1 cellular context compared by ENCODE assay signal in genomic region chr10:63707254-63707910, GRCh38.
TF ChIP-seq lines count a peak whose summit lies in the region.

No MANE protein-coding gene starts in this region.

TF ChIP-seq in K562, 482 proteins besides CTCF, POLR2A, EP300 and RAD21 (continued from another document and continues in another):
- TF ChIP-seq CREB5 (CRISPR knock-in tag; IDR thresholded peaks at IDR 0.05) (no peak), ZNF23 (CRISPR knock-in tag; IDR thresholded peaks at IDR 0.05) (no peak), ZNF140 (CRISPR knock-in tag; IDR thresholded peaks at IDR 0.05) (no peak), ZC3H4 (CRISPR knock-in tag; IDR thresholded peaks at IDR 0.05; ENCODE audit: borderline replicate concordance) (no peak), SRSF3 (IDR thresholded peaks at IDR 0.05; ENCODE audit: insufficient read depth, low read length) (no peak), NFIX (CRISPR knock-in tag; IDR thresholded peaks at IDR 0.05; ENCODE audit: low read depth) (no peak), PHF20 (IDR thresholded peaks at IDR 0.05; ENCODE audit: partially characterized antibody) (no peak), POLR3A (IDR thresholded peaks at IDR 0.05; ENCODE audit: borderline replicate concordance, extremely low read depth, insufficient read depth, insufficient read length) (no peak), SIRT6 (IDR thresholded peaks at IDR 0.05; ENCODE audit: low read depth, low read length) (no peak), ZNF707 (CRISPR knock-in tag; conservative IDR thresholded peaks at IDR 0.05) (no peak), ZNF280A (IDR thresholded peaks at IDR 0.05; ENCODE audit: low read depth, partially characterized antibody) (no peak), CXXC5 (CRISPR knock-in tag; IDR thresholded peaks at IDR 0.05) (no peak), BDP1 (IDR thresholded peaks at IDR 0.05; ENCODE audit: insufficient read depth, insufficient read length) (no peak), ZNF695 (CRISPR knock-in tag; IDR thresholded peaks at IDR 0.05) (no peak), BCOR (IDR thresholded peaks at IDR 0.05) (no peak), ZNF764 (CRISPR knock-in tag; IDR thresholded peaks at IDR 0.05; ENCODE audit: low read depth) (no peak), E2F3 (CRISPR knock-in tag; IDR thresholded peaks at IDR 0.05) (no peak), HMG20B (CRISPR knock-in tag; IDR thresholded peaks at IDR 0.05) (no peak), STAT5A (IDR thresholded peaks at IDR 0.05; ENCODE audit: borderline replicate concordance, low read length) (no peak), ZFP36 (IDR thresholded peaks at IDR 0.05; ENCODE audit: low read depth, low read length, partially characterized antibody) (no peak), TCFL5 (CRISPR knock-in tag; conservative IDR thresholded peaks at IDR 0.05) (no peak), FOXO4 (CRISPR knock-in tag; IDR thresholded peaks at IDR 0.05) (no peak), MTA3 (IDR thresholded peaks at IDR 0.05; ENCODE audit: borderline replicate concordance) (no peak), ARHGAP35 (IDR thresholded peaks at IDR 0.05; ENCODE audit: partially characterized antibody) (no peak), RBM22 (IDR thresholded peaks at IDR 0.05; ENCODE audit: low read depth, low read length, poor library complexity, severe bottlenecking) (no peak), SMAD2 (IDR thresholded peaks at IDR 0.05; ENCODE audit: low read depth, low read length) (no peak), SPI1 (IDR thresholded peaks at IDR 0.05; ENCODE audit: borderline replicate concordance, low read depth, low read length) (no peak), ADNP (tag; IDR thresholded peaks at IDR 0.05) (no peak), LEF1 (IDR thresholded peaks at IDR 0.05) (0 out of 2 replicates have a peak, but pooled peaks have one; percentile 26), SIN3A (IDR thresholded peaks at IDR 0.05; ENCODE audit: borderline replicate concordance in 2 of 2, control insufficient read depth in 1 of 2, low read depth in 2 of 2, low read length in 2 of 2) (no peak), PHF8 (IDR thresholded peaks at IDR 0.05; ENCODE audit: borderline replicate concordance, low read length) (no peak), CSDE1 (IDR thresholded peaks at IDR 0.05) (no peak), BHLHE40 (IDR thresholded peaks at IDR 0.05; ENCODE audit: low read length) (no peak), CHD4 (IDR thresholded peaks at IDR 0.05; ENCODE audit: insufficient read depth, insufficient replicate concordance, low read depth, low read length, poor library complexity, severe bottlenecking) (no peak), CBX3 (IDR thresholded peaks at IDR 0.05; ENCODE audit: borderline replicate concordance in 1 of 2, low read length in 2 of 2) (no peak), FOXJ2 (tag; IDR thresholded peaks at IDR 0.05) (peak; percentile 65; the same call in 1 of the 2 replicates), ZNF76 (CRISPR knock-in tag; IDR thresholded peaks at IDR 0.05; ENCODE audit: borderline replicate concordance) (no peak), E2F1 (CRISPR knock-in tag; IDR thresholded peaks at IDR 0.05) (no peak), MXI1 (IDR thresholded peaks at IDR 0.05; ENCODE audit: low read depth, low read length) (no peak), NEUROD1 (IDR thresholded peaks at IDR 0.05; ENCODE audit: borderline replicate concordance, low read depth, low read length, partially characterized antibody) (peak; percentile 45), MBD2 (IDR thresholded peaks at IDR 0.05; ENCODE audit: borderline replicate concordance, low read depth) (peak; percentile 43; the same call in 1 of the 2 replicates), FUS (optimal IDR thresholded peaks at IDR 0.05; ENCODE audit: low read depth, low read length) (no peak), POLR2AphosphoS5 (IDR thresholded peaks at IDR 0.05; ENCODE audit: control insufficient read depth, insufficient read depth, low read depth, low read length) (no peak), PML (IDR thresholded peaks at IDR 0.05; ENCODE audit: low read length) (no peak), CREB1 (IDR thresholded peaks at IDR 0.05) (no peak), CREB1 (CRISPR knock-in tag; IDR thresholded peaks at IDR 0.05) (0 out of 2 replicates have a peak, but pooled peaks have one; percentile 22)
- TF ChIP-seq, protein P1, sequence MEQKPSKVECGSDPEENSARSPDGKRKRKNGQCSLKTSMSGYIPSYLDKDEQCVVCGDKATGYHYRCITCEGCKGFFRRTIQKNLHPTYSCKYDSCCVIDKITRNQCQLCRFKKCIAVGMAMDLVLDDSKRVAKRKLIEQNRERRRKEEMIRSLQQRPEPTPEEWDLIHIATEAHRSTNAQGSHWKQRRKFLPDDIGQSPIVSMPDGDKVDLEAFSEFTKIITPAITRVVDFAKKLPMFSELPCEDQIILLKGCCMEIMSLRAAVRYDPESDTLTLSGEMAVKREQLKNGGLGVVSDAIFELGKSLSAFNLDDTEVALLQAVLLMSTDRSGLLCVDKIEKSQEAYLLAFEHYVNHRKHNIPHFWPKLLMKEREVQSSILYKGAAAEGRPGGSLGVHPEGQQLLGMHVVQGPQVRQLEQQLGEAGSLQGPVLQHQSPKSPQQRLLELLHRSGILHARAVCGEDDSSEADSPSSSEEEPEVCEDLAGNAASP (IDR thresholded peaks at IDR 0.05), result no peak
- TF ChIP-seq, protein P2, sequence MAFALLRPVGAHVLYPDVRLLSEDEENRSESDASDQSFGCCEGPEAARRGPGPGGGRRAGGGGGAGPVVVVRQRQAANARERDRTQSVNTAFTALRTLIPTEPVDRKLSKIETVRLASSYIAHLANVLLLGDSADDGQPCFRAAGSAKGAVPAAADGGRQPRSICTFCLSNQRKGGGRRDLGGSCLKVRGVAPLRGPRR (CRISPR knock-in tag; IDR thresholded peaks at IDR 0.05), result no peak
- TF ChIP-seq, protein P3, sequence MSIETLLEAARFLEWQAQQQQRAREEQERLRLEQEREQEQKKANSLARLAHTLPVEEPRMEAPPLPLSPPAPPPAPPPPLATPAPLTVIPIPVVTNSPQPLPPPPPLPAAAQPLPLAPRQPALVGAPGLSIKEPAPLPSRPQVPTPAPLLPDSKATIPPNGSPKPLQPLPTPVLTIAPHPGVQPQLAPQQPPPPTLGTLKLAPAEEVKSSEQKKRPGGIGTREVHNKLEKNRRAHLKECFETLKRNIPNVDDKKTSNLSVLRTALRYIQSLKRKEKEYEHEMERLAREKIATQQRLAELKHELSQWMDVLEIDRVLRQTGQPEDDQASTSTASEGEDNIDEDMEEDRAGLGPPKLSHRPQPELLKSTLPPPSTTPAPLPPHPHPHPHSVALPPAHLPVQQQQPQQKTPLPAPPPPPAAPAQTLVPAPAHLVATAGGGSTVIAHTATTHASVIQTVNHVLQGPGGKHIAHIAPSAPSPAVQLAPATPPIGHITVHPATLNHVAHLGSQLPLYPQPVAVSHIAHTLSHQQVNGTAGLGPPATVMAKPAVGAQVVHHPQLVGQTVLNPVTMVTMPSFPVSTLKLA (conservative IDR thresholded peaks at IDR 0.05), result 0 out of 4 replicates have a peak, but pooled peaks have one; percentile 20 to 22
- TF ChIP-seq, protein P4, sequence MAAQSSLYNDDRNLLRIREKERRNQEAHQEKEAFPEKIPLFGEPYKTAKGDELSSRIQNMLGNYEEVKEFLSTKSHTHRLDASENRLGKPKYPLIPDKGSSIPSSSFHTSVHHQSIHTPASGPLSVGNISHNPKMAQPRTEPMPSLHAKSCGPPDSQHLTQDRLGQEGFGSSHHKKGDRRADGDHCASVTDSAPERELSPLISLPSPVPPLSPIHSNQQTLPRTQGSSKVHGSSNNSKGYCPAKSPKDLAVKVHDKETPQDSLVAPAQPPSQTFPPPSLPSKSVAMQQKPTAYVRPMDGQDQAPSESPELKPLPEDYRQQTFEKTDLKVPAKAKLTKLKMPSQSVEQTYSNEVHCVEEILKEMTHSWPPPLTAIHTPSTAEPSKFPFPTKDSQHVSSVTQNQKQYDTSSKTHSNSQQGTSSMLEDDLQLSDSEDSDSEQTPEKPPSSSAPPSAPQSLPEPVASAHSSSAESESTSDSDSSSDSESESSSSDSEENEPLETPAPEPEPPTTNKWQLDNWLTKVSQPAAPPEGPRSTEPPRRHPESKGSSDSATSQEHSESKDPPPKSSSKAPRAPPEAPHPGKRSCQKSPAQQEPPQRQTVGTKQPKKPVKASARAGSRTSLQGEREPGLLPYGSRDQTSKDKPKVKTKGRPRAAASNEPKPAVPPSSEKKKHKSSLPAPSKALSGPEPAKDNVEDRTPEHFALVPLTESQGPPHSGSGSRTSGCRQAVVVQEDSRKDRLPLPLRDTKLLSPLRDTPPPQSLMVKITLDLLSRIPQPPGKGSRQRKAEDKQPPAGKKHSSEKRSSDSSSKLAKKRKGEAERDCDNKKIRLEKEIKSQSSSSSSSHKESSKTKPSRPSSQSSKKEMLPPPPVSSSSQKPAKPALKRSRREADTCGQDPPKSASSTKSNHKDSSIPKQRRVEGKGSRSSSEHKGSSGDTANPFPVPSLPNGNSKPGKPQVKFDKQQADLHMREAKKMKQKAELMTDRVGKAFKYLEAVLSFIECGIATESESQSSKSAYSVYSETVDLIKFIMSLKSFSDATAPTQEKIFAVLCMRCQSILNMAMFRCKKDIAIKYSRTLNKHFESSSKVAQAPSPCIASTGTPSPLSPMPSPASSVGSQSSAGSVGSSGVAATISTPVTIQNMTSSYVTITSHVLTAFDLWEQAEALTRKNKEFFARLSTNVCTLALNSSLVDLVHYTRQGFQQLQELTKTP (IDR thresholded peaks at IDR 0.05; ENCODE audit: low read depth in 1 of 2, partially characterized antibody in 2 of 2), result peak in 1 of 2 experiments; percentile 91
- TF ChIP-seq, protein P5, sequence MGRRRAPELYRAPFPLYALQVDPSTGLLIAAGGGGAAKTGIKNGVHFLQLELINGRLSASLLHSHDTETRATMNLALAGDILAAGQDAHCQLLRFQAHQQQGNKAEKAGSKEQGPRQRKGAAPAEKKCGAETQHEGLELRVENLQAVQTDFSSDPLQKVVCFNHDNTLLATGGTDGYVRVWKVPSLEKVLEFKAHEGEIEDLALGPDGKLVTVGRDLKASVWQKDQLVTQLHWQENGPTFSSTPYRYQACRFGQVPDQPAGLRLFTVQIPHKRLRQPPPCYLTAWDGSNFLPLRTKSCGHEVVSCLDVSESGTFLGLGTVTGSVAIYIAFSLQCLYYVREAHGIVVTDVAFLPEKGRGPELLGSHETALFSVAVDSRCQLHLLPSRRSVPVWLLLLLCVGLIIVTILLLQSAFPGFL (CRISPR knock-in tag; IDR thresholded peaks at IDR 0.05), result no peak
- TF ChIP-seq, protein P6, sequence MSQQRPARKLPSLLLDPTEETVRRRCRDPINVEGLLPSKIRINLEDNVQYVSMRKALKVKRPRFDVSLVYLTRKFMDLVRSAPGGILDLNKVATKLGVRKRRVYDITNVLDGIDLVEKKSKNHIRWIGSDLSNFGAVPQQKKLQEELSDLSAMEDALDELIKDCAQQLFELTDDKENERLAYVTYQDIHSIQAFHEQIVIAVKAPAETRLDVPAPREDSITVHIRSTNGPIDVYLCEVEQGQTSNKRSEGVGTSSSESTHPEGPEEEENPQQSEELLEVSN (IDR thresholded peaks at IDR 0.05; ENCODE audit: borderline replicate concordance in 1 of 2, extremely low read depth in 1 of 2, insufficient read depth in 1 of 2, insufficient read length in 1 of 2, low read depth in 1 of 2, low read length in 1 of 2, poor library complexity in 1 of 2, severe bottlenecking in 1 of 2), result no peak
- TF ChIP-seq, protein P7, sequence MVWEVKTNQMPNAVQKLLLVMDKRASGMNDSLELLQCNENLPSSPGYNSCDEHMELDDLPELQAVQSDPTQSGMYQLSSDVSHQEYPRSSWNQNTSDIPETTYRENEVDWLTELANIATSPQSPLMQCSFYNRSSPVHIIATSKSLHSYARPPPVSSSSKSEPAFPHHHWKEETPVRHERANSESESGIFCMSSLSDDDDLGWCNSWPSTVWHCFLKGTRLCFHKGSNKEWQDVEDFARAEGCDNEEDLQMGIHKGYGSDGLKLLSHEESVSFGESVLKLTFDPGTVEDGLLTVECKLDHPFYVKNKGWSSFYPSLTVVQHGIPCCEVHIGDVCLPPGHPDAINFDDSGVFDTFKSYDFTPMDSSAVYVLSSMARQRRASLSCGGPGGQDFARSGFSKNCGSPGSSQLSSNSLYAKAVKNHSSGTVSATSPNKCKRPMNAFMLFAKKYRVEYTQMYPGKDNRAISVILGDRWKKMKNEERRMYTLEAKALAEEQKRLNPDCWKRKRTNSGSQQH (CRISPR knock-in tag; IDR thresholded peaks at IDR 0.05), result no peak
